ENCODE assay signal across 18 cellular contexts in genomic region chr7:76343931-76344321, GRCh38. TPM values are rescaled to one million over a fixed set of nuclear protein-coding genes. Genes with fewer than 3 reads are reported as not detected.
DNase-seq lines count a peak whose midpoint lies in the region; ATAC-seq, FAIRE-seq and TF ChIP-seq lines count a peak whose summit lies in the region.
"Had no signal": no experiment of that assay in that cellular context is flagged by ENCODE, and none has a peak within 500 bp of the region (broad histone marks: within the 10 kb centered on the region; RNA-seq: fewer than 3 reads in every experiment).

No MANE protein-coding gene starts in this region.

- WGBS in heart right ventricle, 2 donors, result 95 to 98% methylated on average over 6 of the region's 6 CpGs
- 96 to 97% methylated on average over 5 to 6 of the region's 6 CpGs for WGBS in upper lobe of left lung, 2 donors

- H4K20me1 ChIP-seq in keratinocyte (ENCODE audit: control insufficient read depth, extremely low read depth, insufficient read depth, low read length), result peaks cover 52% of the 10 kb centered on the region

- TF ChIP-seq CTCF in cardiac muscle cell (IDR thresholded peaks at IDR 0.05; ENCODE audit: low read depth, low read length) (no peak), heart right ventricle (IDR thresholded peaks at IDR 0.05) (no peak), keratinocyte (optimal IDR thresholded peaks at IDR 0.05 in 1 of 3, IDR thresholded peaks at IDR 0.05 in 1 of 3, conservative IDR thresholded peaks at IDR 0.05 in 1 of 3; ENCODE audit: extremely low read depth in 1 of 3, insufficient read depth in 2 of 3, low read length in 3 of 3) (no peak), upper lobe of left lung (IDR thresholded peaks at IDR 0.05) (no peak)

- DNase-seq in cardiac muscle cell (ENCODE audit: low read depth in 1 of 2, low spot score in 1 of 2) (no peak), heart right ventricle (no peak), keratinocyte (ENCODE audit: low read depth, low spot score) (no peak), DMS 273 (lab: John Stamatoyannopoulos, UW; ENCODE audit: unreplicated experiment) (no peak), upper lobe of left lung (no peak)
- no peak for DNase-seq in activated CD4-positive, alpha-beta memory T cell treated with anti-CD3 and anti-CD28 coated beads, Interleukin-2, amount 10 ng/mL, durations not matched to agents 7 days and 5 days
- no peak for DNase-seq in stimulated activated effector memory CD8-positive, alpha-beta T cell treated with anti-CD3 and anti-CD28 coated beads, Interleukin-12 subunit alpha, Interleukin-12 subunit beta, amount 100 ng/mL, for 72 hours (ENCODE audit: low spot score in 2 of 2)
- DNase-seq: DMS153, Karpas-422, MM.1S, NCI-H1105 treated with DMSO at 0.1 percent for 48 hours, NCI-H187 treated with DMSO at 0.1 percent for 48 hours, NCI-H2171, NCI-H774, Right ventricle myocardium superior had no signal

- H3K27ac ChIP-seq in cardiac muscle cell, result peak overlapping the region; percentile 75
- no peak overlapping the region for H3K27ac ChIP-seq in heart right ventricle
- H3K27ac ChIP-seq in keratinocyte (ENCODE audit: control insufficient read depth, insufficient read depth, low read length), result peak overlapping the region; percentile 33
- H3K27ac ChIP-seq in upper lobe of left lung, result no peak overlapping the region
- H3K27ac ChIP-seq: BLaER1 treated with 17β-estradiol and CSF1 and Interleukin-3, amounts not matched to agents 10 nM and 100 nM had no signal

- H3K4me1 ChIP-seq in cardiac muscle cell (ENCODE audit: low read depth) (peaks cover 14% of the 10 kb centered on the region), heart right ventricle (peaks cover 9 to 97% (median 79%) of the 10 kb centered on the region in 9 donors), keratinocyte (ENCODE audit: control insufficient read depth, extremely low read depth, insufficient read depth, low read length) (peaks cover 11% of the 10 kb centered on the region), upper lobe of left lung (peaks cover 23 to 66% (median 43%) of the 10 kb centered on the region in 4 donors)

- peak overlapping the region; percentile 13 for H3K27ac Mint-ChIP-seq in activated CD4-positive, alpha-beta memory T cell treated with anti-CD3 and anti-CD28 coated beads, Interleukin-2, amount 10 ng/mL, durations not matched to agents 7 days and 5 days
- peak overlapping the region; percentile 4 for H3K27ac Mint-ChIP-seq in stimulated activated effector memory CD8-positive, alpha-beta T cell treated with anti-CD3 and anti-CD28 coated beads, Interleukin-12 subunit alpha, Interleukin-12 subunit beta, amount 100 ng/mL, for 72 hours

- no peak overlapping the region for H3K4me3 Mint-ChIP-seq in activated CD4-positive, alpha-beta memory T cell treated with anti-CD3 and anti-CD28 coated beads, Interleukin-2, amount 10 ng/mL, durations not matched to agents 7 days and 5 days
- H3K4me3 Mint-ChIP-seq in stimulated activated effector memory CD8-positive, alpha-beta T cell treated with anti-CD3 and anti-CD28 coated beads, Interleukin-12 subunit alpha, Interleukin-12 subunit beta, amount 100 ng/mL, for 72 hours, result no peak overlapping the region

- ATAC-seq in heart right ventricle (no peak), GM19023 (IDR thresholded peaks at IDR 0.05; ENCODE audit: unreplicated experiment) (no peak), upper lobe of left lung (ENCODE audit: low FRiP score in 2 of 2) (no peak)
- ATAC-seq in stimulated activated effector memory CD8-positive, alpha-beta T cell treated with anti-CD3 and anti-CD28 coated beads, Interleukin-12 subunit alpha, Interleukin-12 subunit beta, amount 100 ng/mL, for 72 hours, result no peak

- H3K4me3 ChIP-seq in cardiac muscle cell (no peak overlapping the region), heart right ventricle (no peak overlapping the region), keratinocyte (ENCODE audit: control insufficient read depth in 2 of 3, extremely low read depth in 1 of 3, insufficient read depth in 2 of 3, low read depth in 1 of 3, low read length in 3 of 3) (no peak overlapping the region), upper lobe of left lung (no peak overlapping the region)
- H3K4me3 ChIP-seq: BLaER1 treated with 17β-estradiol and CSF1 and Interleukin-3, amounts not matched to agents 10 nM and 100 nM had no signal

- CTCF ChIA-PET in activated CD4-positive, alpha-beta memory T cell treated with anti-CD3 and anti-CD28 coated beads, Interleukin-2, amount 10 ng/mL, durations not matched to agents 7 days and 5 days (lab: Charles Lee), result no interaction called here

- no peak for TF ChIP-seq POLR2A in upper lobe of left lung (IDR thresholded peaks at IDR 0.05)

- peaks cover 71% of the 10 kb centered on the region for H3K36me3 Mint-ChIP-seq in activated CD4-positive, alpha-beta memory T cell treated with anti-CD3 and anti-CD28 coated beads, Interleukin-2, amount 10 ng/mL, durations not matched to agents 7 days and 5 days (ENCODE audit: low read depth)
- H3K36me3 Mint-ChIP-seq in stimulated activated effector memory CD8-positive, alpha-beta T cell treated with anti-CD3 and anti-CD28 coated beads, Interleukin-12 subunit alpha, Interleukin-12 subunit beta, amount 100 ng/mL, for 72 hours, result peaks cover 100% of the 10 kb centered on the region

- POLR2A ChIA-PET in activated CD4-positive, alpha-beta memory T cell treated with anti-CD3 and anti-CD28 coated beads, Interleukin-2, amount 10 ng/mL, durations not matched to agents 7 days and 5 days (lab: Charles Lee), result interaction anchor here (1.4 kb wide), 1 partner anchor 10 kb away, joined by 4 read pairs; no protein-coding TSS in a partner anchor

- H3K27me3 ChIP-seq in cardiac muscle cell (no peaks in the 10 kb centered on the region), heart right ventricle (no peaks in the 10 kb centered on the region), keratinocyte (ENCODE audit: control insufficient read depth, extremely low read depth, insufficient read depth, low read length) (no peaks in the 10 kb centered on the region), upper lobe of left lung (no peaks in the 10 kb centered on the region)
- H3K27me3 ChIP-seq: BLaER1 treated with 17β-estradiol and CSF1 and Interleukin-3, amounts not matched to agents 10 nM and 100 nM had no signal

- no peaks in the 10 kb centered on the region for H3K9me3 ChIP-seq in cardiac muscle cell (ENCODE audit: low read depth)
- H3K9me3 ChIP-seq in heart right ventricle, result no peaks in the 10 kb centered on the region
- no peaks in the 10 kb centered on the region for H3K9me3 ChIP-seq in keratinocyte (ENCODE audit: control insufficient read depth, low read depth, low read length)
- H3K9me3 ChIP-seq in upper lobe of left lung, result no peaks in the 10 kb centered on the region
- H3K9me3 ChIP-seq: BLaER1 treated with 17β-estradiol and CSF1 and Interleukin-3, amounts not matched to agents 10 nM and 100 nM had no signal

- peaks cover 65% of the 10 kb centered on the region for H3K4me1 Mint-ChIP-seq in activated CD4-positive, alpha-beta memory T cell treated with anti-CD3 and anti-CD28 coated beads, Interleukin-2, amount 10 ng/mL, durations not matched to agents 7 days and 5 days
- peaks cover 80% of the 10 kb centered on the region for H3K4me1 Mint-ChIP-seq in stimulated activated effector memory CD8-positive, alpha-beta T cell treated with anti-CD3 and anti-CD28 coated beads, Interleukin-12 subunit alpha, Interleukin-12 subunit beta, amount 100 ng/mL, for 72 hours

- TF ChIP-seq EP300 in upper lobe of left lung (IDR thresholded peaks at IDR 0.05), result no peak

- H3K36me3 ChIP-seq in cardiac muscle cell, result peaks cover 20% of the 10 kb centered on the region
- peaks cover 0 to 91% (median 33%) of the 10 kb centered on the region in 9 donors for H3K36me3 ChIP-seq in heart right ventricle
- H3K36me3 ChIP-seq in keratinocyte (ENCODE audit: control insufficient read depth in 2 of 2, extremely low read depth in 1 of 2, insufficient read depth in 2 of 2, low read length in 2 of 2), result peaks cover 29 to 52% of the 10 kb centered on the region in 2 experiments
- peaks cover 4 to 60% (median 23%) of the 10 kb centered on the region in 4 donors for H3K36me3 ChIP-seq in upper lobe of left lung

- dilution Hi-C loops in keratinocyte (cut with MboI; ENCODE audit: extremely low pct_ligation_motif_present, low sequenced_read_pairs), result no loop called here

- no peaks in the 10 kb centered on the region for H3K9me3 Mint-ChIP-seq in activated CD4-positive, alpha-beta memory T cell treated with anti-CD3 and anti-CD28 coated beads, Interleukin-2, amount 10 ng/mL, durations not matched to agents 7 days and 5 days
- H3K9me3 Mint-ChIP-seq in stimulated activated effector memory CD8-positive, alpha-beta T cell treated with anti-CD3 and anti-CD28 coated beads, Interleukin-12 subunit alpha, Interleukin-12 subunit beta, amount 100 ng/mL, for 72 hours, result no peaks in the 10 kb centered on the region

- peaks cover 9% of the 10 kb centered on the region for H3K9me1 ChIP-seq in keratinocyte (ENCODE audit: control insufficient read depth, extremely low read depth, insufficient read depth, low read length)

- peaks cover 100% of the 10 kb centered on the region for H3K79me2 ChIP-seq in keratinocyte (ENCODE audit: control insufficient read depth, insufficient read depth, low read length)

- no peak for FAIRE-seq in keratinocyte (lab: Jason Lieb, UNC)
- FAIRE-seq: H54 had no signal

- intact Hi-C loops in heart right ventricle (cut with DNase I), result no loop called here

- H3K4me2 ChIP-seq in keratinocyte (ENCODE audit: control insufficient read depth, extremely low read depth, insufficient read depth, low read depth, low read length), result no peak overlapping the region
- H3K4me2 ChIP-seq: BLaER1 treated with 17β-estradiol and CSF1 and Interleukin-3, amounts not matched to agents 10 nM and 100 nM had no signal

- no peak overlapping the region for H3K9ac ChIP-seq in keratinocyte (ENCODE audit: control insufficient read depth, extremely low read depth, insufficient read depth, low read length)
- H3K9ac ChIP-seq: BLaER1 treated with 17β-estradiol and CSF1 and Interleukin-3, amounts not matched to agents 10 nM and 100 nM had no signal

- H3K27me3 Mint-ChIP-seq in activated CD4-positive, alpha-beta memory T cell treated with anti-CD3 and anti-CD28 coated beads, Interleukin-2, amount 10 ng/mL, durations not matched to agents 7 days and 5 days, result no peaks in the 10 kb centered on the region

- H2AFZ ChIP-seq in keratinocyte (ENCODE audit: control insufficient read depth, low read length), result no peak overlapping the region

RNA-seq across cellular contexts. Expression of gene YWHAG, which starts 14.9 kb away (rescaled TPM):
- total RNA-seq in cardiac muscle cell, result 90.5 and 97.9 TPM in 2 replicates
- polyA plus RNA-seq in cardiac muscle cell, result 25.0 and 29.2 TPM in 2 replicates
- total RNA-seq in heart right ventricle, result 100 to 1,000 TPM; 193 to 262 (median 207) TPM
- polyA plus RNA-seq in heart right ventricle, result 10 to 100 TPM; 63.7 to 88.0 TPM
- total RNA-seq in activated CD4-positive, alpha-beta memory T cell treated with anti-CD3 and anti-CD28 coated beads, Interleukin-2, amount 10 ng/mL, durations not matched to agents 7 days and 5 days, result 10 to 100 TPM; 83.1 to 84.8 TPM
- 88.1 to 130 TPM (median 116 TPM) in 3 replicates for polyA plus RNA-seq in keratinocyte
- 55.4 TPM for polyA plus RNA-seq in keratinocyte (2011; ENCODE audit: low read depth)
- 122 and 131 TPM in 2 replicates for polyA plus RNA-seq in keratinocyte (2011; cell fraction: cytosol; rRNA removed)
- polyA plus RNA-seq in keratinocyte (2011; cell fraction: nucleus; rRNA removed), result 139 and 153 TPM in 2 replicates
- 142 and 228 TPM in 2 replicates for polyA plus RNA-seq in keratinocyte (2012; ENCODE audit: low replicate concordance)
- polyA minus RNA-seq in keratinocyte, result 96.6 to 165 TPM (median 132 TPM) in 3 replicates
- 173 TPM for polyA minus RNA-seq in keratinocyte (2011; cell fraction: cytosol; rRNA and poly(A)+ RNA removed)
- 96.8 and 151 TPM in 2 replicates for polyA minus RNA-seq in keratinocyte (2011; cell fraction: nucleus; rRNA and poly(A)+ RNA removed)
- total RNA-seq in upper lobe of left lung, result 100 to 1,000 TPM in 1 of 6 donors, 10 to 100 TPM in 5; 51.3 to 114 (median 73.4) TPM

RNA-seq across cellular contexts. Expression of gene HSPB1, which starts 41.5 kb away (rescaled TPM):
- total RNA-seq in cardiac muscle cell (1,267 and 1,807 TPM in 2 replicates), heart right ventricle (1,000 to 10,000 TPM; 1,266 to 2,631 (median 2,034) TPM), upper lobe of left lung (100 to 1,000 TPM; 164 to 703 (median 300) TPM)
- polyA plus RNA-seq in cardiac muscle cell (2,642 and 3,793 TPM in 2 replicates), heart right ventricle (1,000 to 10,000 TPM; 2,522 to 6,886 TPM), keratinocyte (460 to 1,644 TPM (median 478 TPM) in 3 replicates)
- 10 to 100 TPM; 33.7 to 38.4 TPM for total RNA-seq in activated CD4-positive, alpha-beta memory T cell treated with anti-CD3 and anti-CD28 coated beads, Interleukin-2, amount 10 ng/mL, durations not matched to agents 7 days and 5 days
- polyA plus RNA-seq in keratinocyte (2011; ENCODE audit: low read depth), result 1,835 TPM
- polyA plus RNA-seq in keratinocyte (2011; cell fraction: cytosol; rRNA removed), result 1,014 and 2,934 TPM in 2 replicates
- 815 and 1,237 TPM in 2 replicates for polyA plus RNA-seq in keratinocyte (2011; cell fraction: nucleus; rRNA removed)
- 1,130 and 7,717 TPM in 2 replicates for polyA plus RNA-seq in keratinocyte (2012; ENCODE audit: low replicate concordance)
- 147 to 577 TPM (median 569 TPM) in 3 replicates for polyA minus RNA-seq in keratinocyte
- 2,222 TPM for polyA minus RNA-seq in keratinocyte (2011; cell fraction: cytosol; rRNA and poly(A)+ RNA removed)
- 585 and 748 TPM in 2 replicates for polyA minus RNA-seq in keratinocyte (2011; cell fraction: nucleus; rRNA and poly(A)+ RNA removed)

Comparison
In these comparisons a context has a peak if more than half of its experiments do, and no peak if none do; other contexts are left out.
1. H3K27ac ChIP-seq: peak in cardiac muscle cell (single experiment) and keratinocyte (single experiment); none in heart right ventricle (0 of 10) and upper lobe of left lung (0 of 4).
2. RNA of gene HSPB1, which starts 41.5 kb away (total RNA-seq): 1,266 to 2,631 TPM in heart right ventricle, 1,267 to 1,807 TPM in cardiac muscle cell and 164 to 703 TPM in upper lobe of left lung; 33.7 to 38.4 TPM in activated CD4-positive, alpha-beta memory T cell treated with anti-CD3 and anti-CD28 coated beads, Interleukin-2, amount 10 ng/mL, durations not matched to agents 7 days and 5 days; every median in the first group is over 4 times any median in the second.